Comparison of ENCODE assay signal across 1 cellular context in the genomic region with DNA sequence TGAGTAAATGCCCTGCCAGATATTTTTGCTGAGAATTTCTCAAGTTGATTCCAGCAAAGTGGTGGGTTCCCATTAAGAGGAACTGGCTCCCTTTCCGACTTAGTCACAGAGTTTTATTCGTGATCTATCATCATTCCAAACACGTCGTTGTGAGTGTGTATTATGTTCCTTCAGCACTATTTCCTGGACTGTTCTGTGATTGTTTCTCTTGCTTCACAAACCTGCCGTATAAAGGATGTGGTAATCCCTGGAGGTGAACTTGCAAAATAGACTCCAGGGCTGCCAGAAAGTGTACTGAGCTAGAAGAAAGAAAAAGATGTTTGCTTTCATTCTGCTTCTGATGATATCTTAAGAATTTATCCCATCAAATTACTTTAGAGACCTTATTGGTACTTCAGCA.
TF ChIP-seq lines count a peak whose summit lies in the region.

No MANE protein-coding gene starts in this region.

TF ChIP-seq in GM23338, 12 proteins besides CTCF, POLR2A, EP300 and RAD21 (continued from another document):
- TF ChIP-seq, protein P1, sequence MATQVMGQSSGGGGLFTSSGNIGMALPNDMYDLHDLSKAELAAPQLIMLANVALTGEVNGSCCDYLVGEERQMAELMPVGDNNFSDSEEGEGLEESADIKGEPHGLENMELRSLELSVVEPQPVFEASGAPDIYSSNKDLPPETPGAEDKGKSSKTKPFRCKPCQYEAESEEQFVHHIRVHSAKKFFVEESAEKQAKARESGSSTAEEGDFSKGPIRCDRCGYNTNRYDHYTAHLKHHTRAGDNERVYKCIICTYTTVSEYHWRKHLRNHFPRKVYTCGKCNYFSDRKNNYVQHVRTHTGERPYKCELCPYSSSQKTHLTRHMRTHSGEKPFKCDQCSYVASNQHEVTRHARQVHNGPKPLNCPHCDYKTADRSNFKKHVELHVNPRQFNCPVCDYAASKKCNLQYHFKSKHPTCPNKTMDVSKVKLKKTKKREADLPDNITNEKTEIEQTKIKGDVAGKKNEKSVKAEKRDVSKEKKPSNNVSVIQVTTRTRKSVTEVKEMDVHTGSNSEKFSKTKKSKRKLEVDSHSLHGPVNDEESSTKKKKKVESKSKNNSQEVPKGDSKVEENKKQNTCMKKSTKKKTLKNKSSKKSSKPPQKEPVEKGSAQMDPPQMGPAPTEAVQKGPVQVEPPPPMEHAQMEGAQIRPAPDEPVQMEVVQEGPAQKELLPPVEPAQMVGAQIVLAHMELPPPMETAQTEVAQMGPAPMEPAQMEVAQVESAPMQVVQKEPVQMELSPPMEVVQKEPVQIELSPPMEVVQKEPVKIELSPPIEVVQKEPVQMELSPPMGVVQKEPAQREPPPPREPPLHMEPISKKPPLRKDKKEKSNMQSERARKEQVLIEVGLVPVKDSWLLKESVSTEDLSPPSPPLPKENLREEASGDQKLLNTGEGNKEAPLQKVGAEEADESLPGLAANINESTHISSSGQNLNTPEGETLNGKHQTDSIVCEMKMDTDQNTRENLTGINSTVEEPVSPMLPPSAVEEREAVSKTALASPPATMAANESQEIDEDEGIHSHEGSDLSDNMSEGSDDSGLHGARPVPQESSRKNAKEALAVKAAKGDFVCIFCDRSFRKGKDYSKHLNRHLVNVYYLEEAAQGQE (IDR thresholded peaks at IDR 0.05; ENCODE audit: unreplicated experiment) = no peak
- TF ChIP-seq CREB1 (CRISPR knock-in tag; IDR thresholded peaks at IDR 0.05; ENCODE audit: low read depth) (no peak), STAT1 (IDR thresholded peaks at IDR 0.05; ENCODE audit: unreplicated experiment) (no peak), ZNF114 (CRISPR knock-in tag; IDR thresholded peaks at IDR 0.05) (no peak), POLR2AphosphoS5 (IDR thresholded peaks at IDR 0.05; ENCODE audit: low read depth) (no peak), ZNF331 (CRISPR knock-in tag; IDR thresholded peaks at IDR 0.05; ENCODE audit: low read depth) (no peak), EZH2 (IDR thresholded peaks at IDR 0.05; ENCODE audit: low read depth, unreplicated experiment) (no peak), EZH2phosphoT487 (IDR thresholded peaks at IDR 0.05; ENCODE audit: unreplicated experiment) (no peak)
- TF ChIP-seq, protein P2, sequence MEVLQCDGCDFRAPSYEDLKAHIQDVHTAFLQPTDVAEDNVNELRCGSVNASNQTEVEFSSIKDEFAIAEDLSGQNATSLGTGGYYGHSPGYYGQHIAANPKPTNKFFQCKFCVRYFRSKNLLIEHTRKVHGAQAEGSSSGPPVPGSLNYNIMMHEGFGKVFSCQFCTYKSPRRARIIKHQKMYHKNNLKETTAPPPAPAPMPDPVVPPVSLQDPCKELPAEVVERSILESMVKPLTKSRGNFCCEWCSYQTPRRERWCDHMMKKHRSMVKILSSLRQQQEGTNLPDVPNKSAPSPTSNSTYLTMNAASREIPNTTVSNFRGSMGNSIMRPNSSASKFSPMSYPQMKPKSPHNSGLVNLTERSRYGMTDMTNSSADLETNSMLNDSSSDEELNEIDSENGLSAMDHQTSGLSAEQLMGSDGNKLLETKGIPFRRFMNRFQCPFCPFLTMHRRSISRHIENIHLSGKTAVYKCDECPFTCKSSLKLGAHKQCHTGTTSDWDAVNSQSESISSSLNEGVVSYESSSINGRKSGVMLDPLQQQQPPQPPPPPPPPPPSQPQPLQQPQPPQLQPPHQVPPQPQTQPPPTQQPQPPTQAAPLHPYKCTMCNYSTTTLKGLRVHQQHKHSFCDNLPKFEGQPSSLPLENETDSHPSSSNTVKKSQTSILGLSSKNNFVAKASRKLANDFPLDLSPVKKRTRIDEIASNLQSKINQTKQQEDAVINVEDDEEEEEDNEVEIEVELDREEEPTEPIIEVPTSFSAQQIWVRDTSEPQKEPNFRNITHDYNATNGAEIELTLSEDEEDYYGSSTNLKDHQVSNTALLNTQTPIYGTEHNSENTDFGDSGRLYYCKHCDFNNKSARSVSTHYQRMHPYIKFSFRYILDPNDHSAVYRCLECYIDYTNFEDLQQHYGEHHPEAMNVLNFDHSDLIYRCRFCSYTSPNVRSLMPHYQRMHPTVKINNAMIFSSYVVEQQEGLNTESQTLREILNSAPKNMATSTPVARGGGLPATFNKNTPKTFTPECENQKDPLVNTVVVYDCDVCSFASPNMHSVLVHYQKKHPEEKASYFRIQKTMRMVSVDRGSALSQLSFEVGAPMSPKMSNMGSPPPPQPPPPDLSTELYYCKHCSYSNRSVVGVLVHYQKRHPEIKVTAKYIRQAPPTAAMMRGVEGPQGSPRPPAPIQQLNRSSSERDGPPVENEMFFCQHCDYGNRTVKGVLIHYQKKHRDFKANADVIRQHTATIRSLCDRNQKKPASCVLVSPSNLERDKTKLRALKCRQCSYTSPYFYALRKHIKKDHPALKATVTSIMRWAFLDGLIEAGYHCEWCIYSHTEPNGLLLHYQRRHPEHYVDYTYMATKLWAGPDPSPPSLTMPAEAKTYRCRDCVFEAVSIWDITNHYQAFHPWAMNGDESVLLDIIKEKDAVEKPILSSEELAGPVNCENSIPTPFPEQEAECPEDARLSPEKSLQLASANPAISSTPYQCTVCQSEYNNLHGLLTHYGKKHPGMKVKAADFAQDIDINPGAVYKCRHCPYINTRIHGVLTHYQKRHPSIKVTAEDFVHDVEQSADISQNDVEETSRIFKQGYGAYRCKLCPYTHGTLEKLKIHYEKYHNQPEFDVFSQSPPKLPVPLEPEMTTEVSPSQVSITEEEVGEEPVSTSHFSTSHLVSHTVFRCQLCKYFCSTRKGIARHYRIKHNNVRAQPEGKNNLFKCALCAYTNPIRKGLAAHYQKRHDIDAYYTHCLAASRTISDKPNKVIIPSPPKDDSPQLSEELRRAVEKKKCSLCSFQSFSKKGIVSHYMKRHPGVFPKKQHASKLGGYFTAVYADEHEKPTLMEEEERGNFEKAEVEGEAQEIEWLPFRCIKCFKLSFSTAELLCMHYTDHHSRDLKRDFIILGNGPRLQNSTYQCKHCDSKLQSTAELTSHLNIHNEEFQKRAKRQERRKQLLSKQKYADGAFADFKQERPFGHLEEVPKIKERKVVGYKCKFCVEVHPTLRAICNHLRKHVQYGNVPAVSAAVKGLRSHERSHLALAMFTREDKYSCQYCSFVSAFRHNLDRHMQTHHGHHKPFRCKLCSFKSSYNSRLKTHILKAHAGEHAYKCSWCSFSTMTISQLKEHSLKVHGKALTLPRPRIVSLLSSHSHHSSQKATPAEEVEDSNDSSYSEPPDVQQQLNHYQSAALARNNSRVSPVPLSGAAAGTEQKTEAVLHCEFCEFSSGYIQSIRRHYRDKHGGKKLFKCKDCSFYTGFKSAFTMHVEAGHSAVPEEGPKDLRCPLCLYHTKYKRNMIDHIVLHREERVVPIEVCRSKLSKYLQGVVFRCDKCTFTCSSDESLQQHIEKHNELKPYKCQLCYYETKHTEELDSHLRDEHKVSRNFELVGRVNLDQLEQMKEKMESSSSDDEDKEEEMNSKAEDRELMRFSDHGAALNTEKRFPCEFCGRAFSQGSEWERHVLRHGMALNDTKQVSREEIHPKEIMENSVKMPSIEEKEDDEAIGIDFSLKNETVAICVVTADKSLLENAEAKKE (CRISPR knock-in tag; IDR thresholded peaks at IDR 0.05) = no peak
